8 cellular contexts compared by ENCODE assay signal in the genomic region with DNA sequence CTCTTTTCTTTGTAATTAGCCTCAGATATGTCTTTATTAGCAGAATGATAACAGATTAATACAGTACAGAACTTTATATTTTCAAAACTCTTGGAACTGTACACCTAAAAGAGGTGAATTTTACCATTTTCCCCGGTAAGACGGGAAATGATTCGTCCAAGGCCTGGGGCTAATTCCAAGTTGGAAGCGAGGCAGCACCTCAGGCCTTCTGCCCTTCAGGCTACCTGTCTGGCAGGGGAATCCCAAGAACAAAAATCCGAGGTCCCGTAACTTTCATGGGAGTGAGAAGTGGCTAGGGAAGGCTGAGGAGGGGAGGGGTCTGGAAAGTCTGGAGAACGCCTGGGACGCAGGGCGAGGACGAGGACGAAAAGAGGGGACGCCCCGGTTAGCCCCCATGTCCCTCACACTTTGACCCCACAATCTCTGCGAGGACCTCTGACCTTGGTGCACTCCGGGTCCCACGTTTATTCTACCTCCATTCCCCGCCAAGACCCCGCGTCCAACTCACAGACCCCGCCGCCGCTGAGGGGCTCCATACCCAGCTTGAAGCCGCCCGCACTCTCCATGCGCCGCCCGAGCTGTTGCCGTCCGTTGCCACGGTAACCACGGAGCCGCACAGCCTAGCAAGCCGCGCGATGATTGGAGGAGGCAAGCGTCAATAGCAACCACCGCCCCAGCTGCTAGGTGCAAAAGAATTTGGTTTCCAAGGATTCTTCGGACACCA. TPM values are rescaled to one million over a fixed set of nuclear protein-coding genes. Genes with fewer than 3 reads are reported as not detected.
DNase-seq lines count a peak whose midpoint lies in the region; ATAC-seq and TF ChIP-seq lines count a peak whose summit lies in the region.

Gene HYDIN (minus strand): TSS at position 601 of the 724 bp plus-strand sequence. CDS start 43,827 bp downstream, outside the sequence.

- H3K27me3 ChIP-seq in RWPE2 (ENCODE audit: insufficient read depth, poor library complexity, severe bottlenecking) (no peaks in the 10 kb centered on the region), ovary (no peaks in the 10 kb centered on the region), gastroesophageal sphincter (peaks cover 39% of the 10 kb centered on the region)

- H3K4me3 ChIP-seq in AG04449 (ENCODE audit: low read depth, low read length) (peak within 1 kb of the TSS; percentile 18; the same call in 1 of the 2 replicates), RWPE2 (ENCODE audit: severe bottlenecking) (peak within 1 kb of the TSS; percentile 32), fibroblast of villous mesenchyme (ENCODE audit: low read depth, low read length) (peak within 1 kb of the TSS; percentile 25), ovary (no peak within 1 kb of the TSS), gastroesophageal sphincter (no peak within 1 kb of the TSS)

- H3K36me3 ChIP-seq in RWPE2 (ENCODE audit: low read depth) (no peaks in the 10 kb centered on the region), ovary (no peaks in the 10 kb centered on the region), gastroesophageal sphincter (no peaks in the 10 kb centered on the region)

- intact Hi-C loops in ovary (cut with DNase I), result no loop called here

- TF ChIP-seq CTCF in AG04449 (IDR thresholded peaks at IDR 0.05; ENCODE audit: insufficient read depth, low read length, missing control alignments) (no peak), RWPE2 (IDR thresholded peaks at IDR 0.05; ENCODE audit: poor library complexity, severe bottlenecking) (no peak), fibroblast of villous mesenchyme (IDR thresholded peaks at IDR 0.05; ENCODE audit: insufficient read depth, low read depth, low read length) (no peak), ovary (IDR thresholded peaks at IDR 0.05) (no peak), gastroesophageal sphincter (IDR thresholded peaks at IDR 0.05) (no peak)

- H3K9me3 ChIP-seq in RWPE2 (ENCODE audit: severe bottlenecking), result no peaks in the 10 kb centered on the region
- H3K9me3 ChIP-seq in ovary, result no peaks in the 10 kb centered on the region
- peaks cover 0 to 46% (median 0%) of the 10 kb centered on the region in 3 donors for H3K9me3 ChIP-seq in gastroesophageal sphincter

- CTCF ChIA-PET in AG04449 (lab: Yijun Ruan, JAX), result no interaction called here

- H3K4me1 ChIP-seq in RWPE2 (ENCODE audit: insufficient read depth, poor library complexity, severe bottlenecking) (no peaks in the 10 kb centered on the region), ovary (ENCODE audit: insufficient read depth) (no peaks in the 10 kb centered on the region), gastroesophageal sphincter (no peaks in the 10 kb centered on the region)

- no peak for TF ChIP-seq EP300 in ovary (IDR thresholded peaks at IDR 0.05)
- no peak for TF ChIP-seq EP300 in gastroesophageal sphincter (IDR thresholded peaks at IDR 0.05)

- no peak for DNase-seq in AG04449 (ENCODE audit: low read depth, low spot score)
- peak; percentile 80 for DNase-seq in HK-2 (ENCODE audit: unreplicated experiment)
- peak; percentile 82 for DNase-seq in RWPE2 (ENCODE audit: low spot score)
- DNase-seq in fibroblast of villous mesenchyme (ENCODE audit: low read depth), result peak; percentile 36
- peak; percentile 14 to 57 (median 37) for DNase-seq in ovary
- no peak for DNase-seq in T-helper 1 cell

- POLR2A ChIA-PET in AG04449 (lab: Yijun Ruan, JAX), result no interaction called here

- WGBS in ovary, 3 donors, result 7 to 8% (median 7%) methylated on average over 37 to 38 of the region's 38 CpGs
- WGBS in gastroesophageal sphincter (ENCODE audit: low coverage in 1 of 2), 2 donors, result 14 to 15% methylated on average over 11 to 28 of the region's 38 CpGs

- H3K27ac ChIP-seq in RWPE2 (ENCODE audit: poor library complexity, severe bottlenecking), result no peak within 1 kb of the TSS
- H3K27ac ChIP-seq in ovary, result no peak within 1 kb of the TSS
- H3K27ac ChIP-seq in gastroesophageal sphincter, result no peak within 1 kb of the TSS

- no peak for TF ChIP-seq POLR2A in ovary (IDR thresholded peaks at IDR 0.05)
- no peak for TF ChIP-seq POLR2A in gastroesophageal sphincter (IDR thresholded peaks at IDR 0.05)

- peak; percentile 88 for ATAC-seq in RWPE2 (ENCODE audit: low read depth)
- ATAC-seq in HG02798 (IDR thresholded peaks at IDR 0.05; ENCODE audit: poor library complexity, unreplicated experiment), result no peak
- ATAC-seq in gastroesophageal sphincter, result no peak

RNA-seq across cellular contexts. Expression of gene HYDIN, which starts in this region (rescaled TPM):
- total RNA-seq in fibroblast of villous mesenchyme (under 0.01 and 2.3 TPM in 2 replicates), ovary (10 to 100 TPM in 2 of 7 donors, 1 to 10 TPM in 5; 2.9 to 59.4 (median 4.5) TPM), gastroesophageal sphincter (10 to 100 TPM in 1 of 4 donors, 1 to 10 TPM in 2, under 1 TPM in 1; 0.35 to 10.3 (median 4.3) TPM)
- under 1 TPM; 0.39 to 0.95 TPM for polyA plus RNA-seq in ovary

Comparison
In these comparisons a context has a peak if more than half of its experiments do, and no peak if none do; other contexts are left out.
1. DNase-seq: peak in HK-2 (single experiment), RWPE2 (single experiment), fibroblast of villous mesenchyme (single experiment) and ovary (5 of 5); none in AG04449 (single experiment) and T-helper 1 cell (0 of 5).
2. H3K4me3 ChIP-seq: peak in AG04449 (single experiment), RWPE2 (single experiment) and fibroblast of villous mesenchyme (single experiment); none in ovary (single experiment) and gastroesophageal sphincter (0 of 2).